ENCODE assay signal across 1 cellular context in genomic region chr17:78128616-78129384, GRCh38.
TF ChIP-seq lines count a peak whose summit lies in the region.

A gene with protein sequence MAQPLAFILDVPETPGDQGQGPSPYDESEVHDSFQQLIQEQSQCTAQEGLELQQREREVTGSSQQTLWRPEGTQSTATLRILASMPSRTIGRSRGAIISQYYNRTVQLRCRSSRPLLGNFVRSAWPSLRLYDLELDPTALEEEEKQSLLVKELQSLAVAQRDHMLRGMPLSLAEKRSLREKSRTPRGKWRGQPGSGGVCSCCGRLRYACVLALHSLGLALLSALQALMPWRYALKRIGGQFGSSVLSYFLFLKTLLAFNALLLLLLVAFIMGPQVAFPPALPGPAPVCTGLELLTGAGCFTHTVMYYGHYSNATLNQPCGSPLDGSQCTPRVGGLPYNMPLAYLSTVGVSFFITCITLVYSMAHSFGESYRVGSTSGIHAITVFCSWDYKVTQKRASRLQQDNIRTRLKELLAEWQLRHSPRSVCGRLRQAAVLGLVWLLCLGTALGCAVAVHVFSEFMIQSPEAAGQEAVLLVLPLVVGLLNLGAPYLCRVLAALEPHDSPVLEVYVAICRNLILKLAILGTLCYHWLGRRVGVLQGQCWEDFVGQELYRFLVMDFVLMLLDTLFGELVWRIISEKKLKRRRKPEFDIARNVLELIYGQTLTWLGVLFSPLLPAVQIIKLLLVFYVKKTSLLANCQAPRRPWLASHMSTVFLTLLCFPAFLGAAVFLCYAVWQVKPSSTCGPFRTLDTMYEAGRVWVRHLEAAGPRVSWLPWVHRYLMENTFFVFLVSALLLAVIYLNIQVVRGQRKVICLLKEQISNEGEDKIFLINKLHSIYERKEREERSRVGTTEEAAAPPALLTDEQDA (minus strand): TSS chr17:78128755. CDS start chr17:78126832, 1,923 bp downstream.

TF ChIP-seq in HepG2, 621 proteins besides CTCF, POLR2A, EP300 and RAD21 (continued from another document and continues in another):
- TF ChIP-seq, protein P1, sequence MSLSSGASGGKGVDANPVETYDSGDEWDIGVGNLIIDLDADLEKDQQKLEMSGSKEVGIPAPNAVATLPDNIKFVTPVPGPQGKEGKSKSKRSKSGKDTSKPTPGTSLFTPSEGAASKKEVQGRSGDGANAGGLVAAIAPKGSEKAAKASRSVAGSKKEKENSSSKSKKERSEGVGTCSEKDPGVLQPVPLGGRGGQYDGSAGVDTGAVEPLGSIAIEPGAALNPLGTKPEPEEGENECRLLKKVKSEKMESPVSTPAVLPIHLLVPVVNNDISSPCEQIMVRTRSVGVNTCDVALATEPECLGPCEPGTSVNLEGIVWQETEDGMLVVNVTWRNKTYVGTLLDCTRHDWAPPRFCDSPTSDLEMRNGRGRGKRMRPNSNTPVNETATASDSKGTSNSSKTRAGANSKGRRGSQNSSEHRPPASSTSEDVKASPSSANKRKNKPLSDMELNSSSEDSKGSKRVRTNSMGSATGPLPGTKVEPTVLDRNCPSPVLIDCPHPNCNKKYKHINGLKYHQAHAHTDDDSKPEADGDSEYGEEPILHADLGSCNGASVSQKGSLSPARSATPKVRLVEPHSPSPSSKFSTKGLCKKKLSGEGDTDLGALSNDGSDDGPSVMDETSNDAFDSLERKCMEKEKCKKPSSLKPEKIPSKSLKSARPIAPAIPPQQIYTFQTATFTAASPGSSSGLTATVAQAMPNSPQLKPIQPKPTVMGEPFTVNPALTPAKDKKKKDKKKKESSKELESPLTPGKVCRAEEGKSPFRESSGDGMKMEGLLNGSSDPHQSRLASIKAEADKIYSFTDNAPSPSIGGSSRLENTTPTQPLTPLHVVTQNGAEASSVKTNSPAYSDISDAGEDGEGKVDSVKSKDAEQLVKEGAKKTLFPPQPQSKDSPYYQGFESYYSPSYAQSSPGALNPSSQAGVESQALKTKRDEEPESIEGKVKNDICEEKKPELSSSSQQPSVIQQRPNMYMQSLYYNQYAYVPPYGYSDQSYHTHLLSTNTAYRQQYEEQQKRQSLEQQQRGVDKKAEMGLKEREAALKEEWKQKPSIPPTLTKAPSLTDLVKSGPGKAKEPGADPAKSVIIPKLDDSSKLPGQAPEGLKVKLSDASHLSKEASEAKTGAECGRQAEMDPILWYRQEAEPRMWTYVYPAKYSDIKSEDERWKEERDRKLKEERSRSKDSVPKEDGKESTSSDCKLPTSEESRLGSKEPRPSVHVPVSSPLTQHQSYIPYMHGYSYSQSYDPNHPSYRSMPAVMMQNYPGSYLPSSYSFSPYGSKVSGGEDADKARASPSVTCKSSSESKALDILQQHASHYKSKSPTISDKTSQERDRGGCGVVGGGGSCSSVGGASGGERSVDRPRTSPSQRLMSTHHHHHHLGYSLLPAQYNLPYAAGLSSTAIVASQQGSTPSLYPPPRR (CRISPR knock-in tag; IDR thresholded peaks at IDR 0.05; ENCODE audit: borderline replicate concordance): peak; percentile 25; the same call in 1 of the 2 replicates
- TF ChIP-seq FOXP1 (IDR thresholded peaks at IDR 0.05): no peak
- peak; percentile 60 for TF ChIP-seq FOXP1 (CRISPR knock-in tag; IDR thresholded peaks at IDR 0.05)
- no peak; the same call in 1 of the 2 replicates for TF ChIP-seq KAT7 (CRISPR knock-in tag; IDR thresholded peaks at IDR 0.05; ENCODE audit: borderline replicate concordance)
- no peak for TF ChIP-seq KAT2B (IDR thresholded peaks at IDR 0.05; ENCODE audit: borderline replicate concordance, low read depth, low read length)
- TF ChIP-seq DMTF1 (CRISPR knock-in tag; IDR thresholded peaks at IDR 0.05): no peak
- no peak for TF ChIP-seq ZBTB46 (CRISPR knock-in tag; IDR thresholded peaks at IDR 0.05; ENCODE audit: borderline replicate concordance)
- TF ChIP-seq TOE1 (CRISPR knock-in tag; IDR thresholded peaks at IDR 0.05): no peak
- TF ChIP-seq ISX (CRISPR knock-in tag; conservative IDR thresholded peaks at IDR 0.05): no peak
- peak; percentile 13; the same call in 1 of the 2 replicates for TF ChIP-seq ZBTB20 (CRISPR knock-in tag; IDR thresholded peaks at IDR 0.05; ENCODE audit: borderline replicate concordance, low read depth)
- TF ChIP-seq, protein P2, sequence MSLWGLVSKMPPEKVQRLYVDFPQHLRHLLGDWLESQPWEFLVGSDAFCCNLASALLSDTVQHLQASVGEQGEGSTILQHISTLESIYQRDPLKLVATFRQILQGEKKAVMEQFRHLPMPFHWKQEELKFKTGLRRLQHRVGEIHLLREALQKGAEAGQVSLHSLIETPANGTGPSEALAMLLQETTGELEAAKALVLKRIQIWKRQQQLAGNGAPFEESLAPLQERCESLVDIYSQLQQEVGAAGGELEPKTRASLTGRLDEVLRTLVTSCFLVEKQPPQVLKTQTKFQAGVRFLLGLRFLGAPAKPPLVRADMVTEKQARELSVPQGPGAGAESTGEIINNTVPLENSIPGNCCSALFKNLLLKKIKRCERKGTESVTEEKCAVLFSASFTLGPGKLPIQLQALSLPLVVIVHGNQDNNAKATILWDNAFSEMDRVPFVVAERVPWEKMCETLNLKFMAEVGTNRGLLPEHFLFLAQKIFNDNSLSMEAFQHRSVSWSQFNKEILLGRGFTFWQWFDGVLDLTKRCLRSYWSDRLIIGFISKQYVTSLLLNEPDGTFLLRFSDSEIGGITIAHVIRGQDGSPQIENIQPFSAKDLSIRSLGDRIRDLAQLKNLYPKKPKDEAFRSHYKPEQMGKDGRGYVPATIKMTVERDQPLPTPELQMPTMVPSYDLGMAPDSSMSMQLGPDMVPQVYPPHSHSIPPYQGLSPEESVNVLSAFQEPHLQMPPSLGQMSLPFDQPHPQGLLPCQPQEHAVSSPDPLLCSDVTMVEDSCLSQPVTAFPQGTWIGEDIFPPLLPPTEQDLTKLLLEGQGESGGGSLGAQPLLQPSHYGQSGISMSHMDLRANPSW (CRISPR knock-in tag; IDR thresholded peaks at IDR 0.05; ENCODE audit: borderline replicate concordance): no peak
- peak; percentile 53 for TF ChIP-seq FOSL2 (CRISPR knock-in tag; IDR thresholded peaks at IDR 0.05)
- TF ChIP-seq NFE2 (CRISPR knock-in tag; IDR thresholded peaks at IDR 0.05): no peak
- no peak; the same call in 1 of the 2 replicates for TF ChIP-seq ZFP90 (CRISPR knock-in tag; IDR thresholded peaks at IDR 0.05; ENCODE audit: borderline replicate concordance)
- TF ChIP-seq ZNF232 (CRISPR knock-in tag; IDR thresholded peaks at IDR 0.05; ENCODE audit: borderline replicate concordance): peak; percentile 45; the same call in 1 of the 2 replicates
- TF ChIP-seq ZNF746 (CRISPR knock-in tag; IDR thresholded peaks at IDR 0.05): peak; percentile 67
- TF ChIP-seq ZNF709 (CRISPR knock-in tag; IDR thresholded peaks at IDR 0.05): peak; percentile 27; the same call in 1 of the 2 replicates
- no peak for TF ChIP-seq ZNF317 (CRISPR knock-in tag; IDR thresholded peaks at IDR 0.05)
- no peak for TF ChIP-seq RNF219 (CRISPR knock-in tag; IDR thresholded peaks at IDR 0.05)
- TF ChIP-seq, protein P3, sequence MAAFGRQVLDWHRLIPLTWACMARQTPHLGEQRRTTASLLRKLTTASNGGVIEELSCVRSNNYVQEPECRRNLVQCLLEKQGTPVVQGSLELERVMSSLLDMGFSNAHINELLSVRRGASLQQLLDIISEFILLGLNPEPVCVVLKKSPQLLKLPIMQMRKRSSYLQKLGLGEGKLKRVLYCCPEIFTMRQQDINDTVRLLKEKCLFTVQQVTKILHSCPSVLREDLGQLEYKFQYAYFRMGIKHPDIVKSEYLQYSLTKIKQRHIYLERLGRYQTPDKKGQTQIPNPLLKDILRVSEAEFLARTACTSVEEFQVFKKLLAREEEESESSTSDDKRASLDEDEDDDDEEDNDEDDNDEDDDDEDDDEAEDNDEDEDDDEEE (CRISPR knock-in tag; IDR thresholded peaks at IDR 0.05): no peak
- TF ChIP-seq, protein P4, sequence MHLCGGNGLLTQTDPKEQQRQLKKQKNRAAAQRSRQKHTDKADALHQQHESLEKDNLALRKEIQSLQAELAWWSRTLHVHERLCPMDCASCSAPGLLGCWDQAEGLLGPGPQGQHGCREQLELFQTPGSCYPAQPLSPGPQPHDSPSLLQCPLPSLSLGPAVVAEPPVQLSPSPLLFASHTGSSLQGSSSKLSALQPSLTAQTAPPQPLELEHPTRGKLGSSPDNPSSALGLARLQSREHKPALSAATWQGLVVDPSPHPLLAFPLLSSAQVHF (CRISPR knock-in tag; IDR thresholded peaks at IDR 0.05): no peak
- TF ChIP-seq RORA (CRISPR knock-in tag; IDR thresholded peaks at IDR 0.05): no peak
- peak; percentile 38; the same call in 1 of the 2 replicates for TF ChIP-seq ZFY (CRISPR knock-in tag; IDR thresholded peaks at IDR 0.05)
- 0 out of 2 replicates have a peak, but pooled peaks have one; percentile 49 for TF ChIP-seq ZNF782 (CRISPR knock-in tag; IDR thresholded peaks at IDR 0.05; ENCODE audit: borderline replicate concordance)
- no peak for TF ChIP-seq GPBP1L1 (CRISPR knock-in tag; IDR thresholded peaks at IDR 0.05)
